ENCODE assay signal across 8 cellular contexts in genomic region chr3:152331018-152331541, GRCh38.
DNase-seq lines count a peak whose midpoint lies in the region; FAIRE-seq and TF ChIP-seq lines count a peak whose summit lies in the region.

No MANE protein-coding gene starts in this region.

- H3K27me3 ChIP-seq in adipocyte (replicated peaks; ENCODE audit: control insufficient read depth, insufficient read depth, low read length): no peaks in the 10 kb centered on the region
- H3K27me3 ChIP-seq in suprapubic skin: no peaks in the 10 kb centered on the region

- H3K27me3 Mint-ChIP-seq in T-helper 2 cell treated with Interferon-gamma antibody and Interleukin-4, amounts not matched to agents 5 μg/mL and 100 μg/mL, for 36 hours (ENCODE audit: low read depth): no peaks in the 10 kb centered on the region

- peaks cover 56% of the 10 kb centered on the region for H3K4me1 ChIP-seq in adipocyte (ENCODE audit: control insufficient read depth, insufficient read depth, low read length)
- H3K4me1 ChIP-seq in suprapubic skin: peaks cover 43% of the 10 kb centered on the region

- no peak for TF ChIP-seq EP300 in suprapubic skin (IDR thresholded peaks at IDR 0.05)

- TF ChIP-seq CTCF in suprapubic skin (IDR thresholded peaks at IDR 0.05) (no peak), lower leg skin (IDR thresholded peaks at IDR 0.05) (no peak)

- peaks cover 60% of the 10 kb centered on the region for H3K4me1 Mint-ChIP-seq in T-helper 2 cell treated with Interferon-gamma antibody and Interleukin-4, amounts not matched to agents 5 μg/mL and 100 μg/mL, for 36 hours (ENCODE audit: low read depth)

- H3K36me3 Mint-ChIP-seq in T-helper 2 cell treated with Interferon-gamma antibody and Interleukin-4, amounts not matched to agents 5 μg/mL and 100 μg/mL, for 36 hours (ENCODE audit: low read depth): peaks cover 61% of the 10 kb centered on the region

- WGBS in suprapubic skin: 38% methylated on average over 2 of the region's 2 CpGs
- WGBS in lower leg skin, 2 donors: 44 to 45% methylated on average over 2 of the region's 2 CpGs

- H3K27ac Mint-ChIP-seq in T-helper 2 cell treated with Interferon-gamma antibody and Interleukin-4, amounts not matched to agents 5 μg/mL and 100 μg/mL, for 36 hours: peak overlapping the region; percentile 1

- no peaks in the 10 kb centered on the region for H3K9me3 Mint-ChIP-seq in T-helper 2 cell treated with Interferon-gamma antibody and Interleukin-4, amounts not matched to agents 5 μg/mL and 100 μg/mL, for 36 hours

- intact Hi-C loops in lower leg skin (cut with DNase I; ENCODE audit: low total_unique reads): no loop called here

- no peak for DNase-seq in T-helper 2 cell treated with Interferon-gamma antibody and Interleukin-4, amounts not matched to agents 5 μg/mL and 100 μg/mL, for 36 hours (ENCODE audit: low spot score)
- DNase-seq in T-helper 2 cell (no peak), adipocyte (ENCODE audit: low read depth) (peak; percentile 79), hepatic stellate cell (ENCODE audit: low spot score) (peak; percentile 35), suprapubic skin (ENCODE audit: low spot score in 2 of 2) (no peak), lower leg skin (ENCODE audit: low spot score in 2 of 2) (no peak), GM19239 (ENCODE audit: insufficient read length, low spot score) (no peak), GM19238 (ENCODE audit: insufficient read length, low spot score) (no peak)

- H3K4me3 ChIP-seq in adipocyte (ENCODE audit: low read length): peak overlapping the region; percentile 48
- no peak overlapping the region for H3K4me3 ChIP-seq in suprapubic skin
- H3K4me3 ChIP-seq in lower leg skin (ENCODE audit: low read depth, poor library complexity, severe bottlenecking): no peak overlapping the region

- TF ChIP-seq POLR2A in suprapubic skin (IDR thresholded peaks at IDR 0.05): no peak
- no peak for TF ChIP-seq POLR2A in lower leg skin (IDR thresholded peaks at IDR 0.05)

- no peak for FAIRE-seq in GM19239 (lab: Jason Lieb, UNC)

- no peak overlapping the region for H3K4me3 Mint-ChIP-seq in T-helper 2 cell treated with Interferon-gamma antibody and Interleukin-4, amounts not matched to agents 5 μg/mL and 100 μg/mL, for 36 hours

- peak overlapping the region; percentile 82 for H3K9ac ChIP-seq in adipocyte (ENCODE audit: low read length)

- H3K36me3 ChIP-seq in adipocyte (ENCODE audit: control insufficient read depth, insufficient read depth, low read length, severe bottlenecking) (peaks cover 3% of the 10 kb centered on the region), suprapubic skin (no peaks in the 10 kb centered on the region)

- peak overlapping the region; percentile 34 for H3K27ac ChIP-seq in suprapubic skin

- H3K9me3 ChIP-seq in adipocyte (ENCODE audit: control insufficient read depth, low read length): no peaks in the 10 kb centered on the region
- H3K9me3 ChIP-seq in suprapubic skin: no peaks in the 10 kb centered on the region

Comparison
In these comparisons a context has a peak if more than half of its experiments do, and no peak if none do; other contexts are left out.
1. DNase-seq: peak in adipocyte (single experiment) and hepatic stellate cell (single experiment); none in T-helper 2 cell treated with Interferon-gamma antibody and Interleukin-4, amounts not matched to agents 5 μg/mL and 100 μg/mL, for 36 hours (single experiment), T-helper 2 cell (0 of 5), suprapubic skin (0 of 2), lower leg skin (0 of 2), GM19239 (single experiment) and GM19238 (single experiment).